8 cellular contexts compared by ENCODE assay signal in genomic region chr4:26217961-26218676, GRCh38.
DNase-seq lines count a peak whose midpoint lies in the region; TF ChIP-seq lines count a peak whose summit lies in the region.

No MANE protein-coding gene starts in this region.

- H3K9me3 Mint-ChIP-seq in HFFc6 = no peaks in the 10 kb centered on the region; the same call in 1 of the 2 replicates

- H3K36me3 Mint-ChIP-seq in HFFc6 (ENCODE audit: low read depth) = peaks cover 6% of the 10 kb centered on the region; the same call in 1 of the 2 replicates

- peak overlapping the region; percentile 41 for H3K4me3 Mint-ChIP-seq in HFFc6

- TF ChIP-seq CTCF in HFFc6 (IDR thresholded peaks at IDR 0.05) (no peak), WERI-Rb-1 (IDR thresholded peaks at IDR 0.05; ENCODE audit: low read depth, low read length) (no peak), ascending aorta (IDR thresholded peaks at IDR 0.05) (no peak)

- H3K27me3 ChIP-seq in SJCRH30 (no peaks in the 10 kb centered on the region), WERI-Rb-1 (ENCODE audit: insufficient read depth, low read depth, severe bottlenecking) (no peaks in the 10 kb centered on the region), ascending aorta (no peaks in the 10 kb centered on the region)

- H3K4me1 Mint-ChIP-seq in HFFc6 (ENCODE audit: low read depth) = peaks cover 64% of the 10 kb centered on the region

- intact Hi-C loops in ascending aorta (cut with DNase I) = no loop called here

- peaks cover 2% of the 10 kb centered on the region for H3K27me3 Mint-ChIP-seq in HFFc6 (ENCODE audit: insufficient read depth)

- H3K4me3 ChIP-seq in SJCRH30 (no peak overlapping the region), WERI-Rb-1 (ENCODE audit: low read depth, low read length) (no peak overlapping the region), ascending aorta (no peak overlapping the region)

- peak; percentile 46 for DNase-seq in EH (ENCODE audit: low read depth)
- no peak for DNase-seq in HFFc6
- peak; percentile 31 to 57 for DNase-seq in SJCRH30
- peak; percentile 65 for DNase-seq in midbrain (lab: John Stamatoyannopoulos, UW)
- no peak for DNase-seq in WERI-Rb-1
- DNase-seq in activated CD4-positive, alpha-beta T cell treated with anti-CD3 and anti-CD28 coated beads for 4 hours = no peak
- DNase-seq in ascending aorta (ENCODE audit: low spot score in 2 of 2) = no peak
- no peak for DNase-seq in T-helper 9 cell

- H3K4me1 ChIP-seq in SJCRH30 = peaks cover 18% of the 10 kb centered on the region
- H3K4me1 ChIP-seq in ascending aorta = no peaks in the 10 kb centered on the region

- H3K9me3 ChIP-seq in SJCRH30 (replicated peaks) (no peaks in the 10 kb centered on the region), WERI-Rb-1 (ENCODE audit: severe bottlenecking) (no peaks in the 10 kb centered on the region), ascending aorta (no peaks in the 10 kb centered on the region)

- H3K27ac ChIP-seq in SJCRH30 = peak overlapping the region; percentile 11
- H3K27ac ChIP-seq in WERI-Rb-1 = no peak overlapping the region
- H3K27ac ChIP-seq in ascending aorta = peak overlapping the region in 1 of 2 donors; percentile 13

- no peaks in the 10 kb centered on the region for H3K36me3 ChIP-seq in SJCRH30
- no peaks in the 10 kb centered on the region for H3K36me3 ChIP-seq in WERI-Rb-1
- no peaks in the 10 kb centered on the region for H3K36me3 ChIP-seq in ascending aorta

- H3K27ac Mint-ChIP-seq in HFFc6 = peak overlapping the region; percentile 51; the same call in 1 of the 2 replicates

Comparison
In these comparisons a context has a peak if more than half of its experiments do, and no peak if none do; other contexts are left out.
1. DNase-seq: peak in EH (single experiment), SJCRH30 (2 of 2) and midbrain (single experiment); none in HFFc6 (single experiment), WERI-Rb-1 (single experiment), activated CD4-positive, alpha-beta T cell treated with anti-CD3 and anti-CD28 coated beads for 4 hours (0 of 2), ascending aorta (0 of 2) and T-helper 9 cell (single experiment).